In the genomic region with DNA sequence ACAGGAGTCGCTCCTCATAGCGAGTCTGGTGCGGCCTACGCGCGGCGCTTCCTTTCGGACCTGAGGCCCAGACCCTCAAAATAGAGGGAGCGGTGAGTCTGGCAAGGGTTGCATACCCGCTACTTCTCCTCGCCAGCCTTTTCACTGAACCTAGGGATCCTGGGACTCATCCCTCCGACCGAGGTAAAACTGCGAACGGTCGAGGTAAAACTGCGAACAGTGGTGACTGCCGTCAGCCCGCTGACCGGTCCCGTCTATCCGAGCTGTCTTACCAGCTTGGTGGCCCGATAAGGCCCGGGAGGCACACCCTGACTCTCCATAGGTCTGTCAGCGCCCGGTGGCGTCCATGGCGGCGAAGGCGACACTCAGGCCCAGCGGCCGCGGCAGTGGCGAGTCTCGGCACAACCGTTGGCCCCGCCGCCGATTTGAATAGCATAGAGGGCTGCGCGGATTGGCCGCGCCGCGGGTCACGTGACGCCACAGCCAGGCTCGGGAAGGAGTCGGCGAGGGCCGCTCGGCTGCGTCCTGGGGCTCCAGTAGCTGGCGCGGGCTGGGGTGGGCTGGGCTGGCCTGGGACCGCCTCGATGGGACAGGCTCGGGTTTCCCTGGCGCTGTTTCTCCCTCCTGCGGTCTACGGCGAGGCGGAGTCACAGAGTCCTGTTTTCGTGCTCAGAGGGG, we compare ENCODE assay signal across 8 cellular contexts. TPM values are rescaled to one million over a fixed set of nuclear protein-coding genes. Genes with fewer than 3 reads are reported as not detected.
DNase-seq lines count a peak whose midpoint lies in the region; ATAC-seq, FAIRE-seq and TF ChIP-seq lines count a peak whose summit lies in the region.

A gene with protein sequence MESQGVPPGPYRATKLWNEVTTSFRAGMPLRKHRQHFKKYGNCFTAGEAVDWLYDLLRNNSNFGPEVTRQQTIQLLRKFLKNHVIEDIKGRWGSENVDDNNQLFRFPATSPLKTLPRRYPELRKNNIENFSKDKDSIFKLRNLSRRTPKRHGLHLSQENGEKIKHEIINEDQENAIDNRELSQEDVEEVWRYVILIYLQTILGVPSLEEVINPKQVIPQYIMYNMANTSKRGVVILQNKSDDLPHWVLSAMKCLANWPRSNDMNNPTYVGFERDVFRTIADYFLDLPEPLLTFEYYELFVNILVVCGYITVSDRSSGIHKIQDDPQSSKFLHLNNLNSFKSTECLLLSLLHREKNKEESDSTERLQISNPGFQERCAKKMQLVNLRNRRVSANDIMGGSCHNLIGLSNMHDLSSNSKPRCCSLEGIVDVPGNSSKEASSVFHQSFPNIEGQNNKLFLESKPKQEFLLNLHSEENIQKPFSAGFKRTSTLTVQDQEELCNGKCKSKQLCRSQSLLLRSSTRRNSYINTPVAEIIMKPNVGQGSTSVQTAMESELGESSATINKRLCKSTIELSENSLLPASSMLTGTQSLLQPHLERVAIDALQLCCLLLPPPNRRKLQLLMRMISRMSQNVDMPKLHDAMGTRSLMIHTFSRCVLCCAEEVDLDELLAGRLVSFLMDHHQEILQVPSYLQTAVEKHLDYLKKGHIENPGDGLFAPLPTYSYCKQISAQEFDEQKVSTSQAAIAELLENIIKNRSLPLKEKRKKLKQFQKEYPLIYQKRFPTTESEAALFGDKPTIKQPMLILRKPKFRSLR (minus strand): TSS at position 403 of the 678 bp plus-strand sequence. CDS start 83 bp downstream, at position 320.

- H3K9me3 ChIP-seq in AG04450 (ENCODE audit: control insufficient read depth, insufficient read depth, low read length): no peaks in the 10 kb centered on the region; the same call in 1 of the 2 replicates
- no peaks in the 10 kb centered on the region for H3K9me3 ChIP-seq in keratinocyte (ENCODE audit: control insufficient read depth, low read depth, low read length)

- H3K36me3 ChIP-seq in keratinocyte (ENCODE audit: control insufficient read depth in 2 of 2, extremely low read depth in 1 of 2, insufficient read depth in 2 of 2, low read length in 2 of 2): peaks cover 0 to 10% of the 10 kb centered on the region in 2 experiments

- TF ChIP-seq CTCF in AG04450 (IDR thresholded peaks at IDR 0.05; ENCODE audit: low read depth, low read length) (no peak), WTC11 (IDR thresholded peaks at IDR 0.05) (no peak), keratinocyte (optimal IDR thresholded peaks at IDR 0.05 in 1 of 3, IDR thresholded peaks at IDR 0.05 in 1 of 3, conservative IDR thresholded peaks at IDR 0.05 in 1 of 3; ENCODE audit: extremely low read depth in 1 of 3, insufficient read depth in 2 of 3, low read length in 3 of 3) (no peak)

- peak within 1 kb of the TSS; percentile 32 for H3K27ac ChIP-seq in AG04450 (ENCODE audit: low read depth, low read length)
- peak within 1 kb of the TSS; percentile 91 for H3K27ac ChIP-seq in keratinocyte (ENCODE audit: control insufficient read depth, insufficient read depth, low read length)

- peaks cover 12% of the 10 kb centered on the region for H3K4me1 ChIP-seq in keratinocyte (ENCODE audit: control insufficient read depth, extremely low read depth, insufficient read depth, low read length)

- H3K4me3 Mint-ChIP-seq in WTC11: peak within 1 kb of the TSS; percentile 96
- H3K4me3 Mint-ChIP-seq in central memory CD8-positive, alpha-beta T cell: peak within 1 kb of the TSS; percentile 82

- peak; percentile 26 for FAIRE-seq in keratinocyte (lab: Jason Lieb, UNC)

- peak within 1 kb of the TSS; percentile 99 for H2AFZ ChIP-seq in keratinocyte (ENCODE audit: control insufficient read depth, low read length)

- peaks cover 2% of the 10 kb centered on the region for H3K9me1 ChIP-seq in keratinocyte (ENCODE audit: control insufficient read depth, extremely low read depth, insufficient read depth, low read length)

- H3K9ac ChIP-seq in keratinocyte (ENCODE audit: control insufficient read depth, extremely low read depth, insufficient read depth, low read length): peak within 1 kb of the TSS; percentile 95

- CTCF ChIA-PET in AG04450 (lab: Charles Lee): interaction anchor here (0.6 to 1.8 kb wide), 5 partner anchors 9 to 644 kb away, joined by 3 to 5 read pairs (median 4); no protein-coding TSS in a partner anchor
- CTCF ChIA-PET in WTC11 (lab: Charles Lee): interaction anchor here (0.7 to 1.7 kb wide), 5 partner anchors 9 to 1241 kb away, joined by 3 to 5 read pairs (median 3); partner anchors contain the start of gene RPE65

- POLR2A ChIA-PET in AG04450 (lab: Yijun Ruan, JAX) (interaction anchor here (0.6 kb wide), 1 partner anchor 44 kb away, joined by 4 read pairs; no protein-coding TSS in a partner anchor), WTC11 (lab: Charles Lee) (interaction anchor here (0.6 to 1.0 kb wide), 3 partner anchors 24 to 1061 kb away, joined by 3 read pairs; no protein-coding TSS in a partner anchor)

- H3K27me3 Mint-ChIP-seq in WTC11 (ENCODE audit: low read depth): no peaks in the 10 kb centered on the region
- no peaks in the 10 kb centered on the region for H3K27me3 Mint-ChIP-seq in central memory CD8-positive, alpha-beta T cell

- H3K36me3 Mint-ChIP-seq in WTC11: peaks cover 20% of the 10 kb centered on the region
- peaks cover 4% of the 10 kb centered on the region for H3K36me3 Mint-ChIP-seq in central memory CD8-positive, alpha-beta T cell (ENCODE audit: insufficient read depth)

- peaks cover 32% of the 10 kb centered on the region for H3K4me1 Mint-ChIP-seq in WTC11
- peaks cover 51% of the 10 kb centered on the region for H3K4me1 Mint-ChIP-seq in central memory CD8-positive, alpha-beta T cell

- peaks cover 14% of the 10 kb centered on the region for H3K9me3 Mint-ChIP-seq in WTC11
- H3K9me3 Mint-ChIP-seq in central memory CD8-positive, alpha-beta T cell: no peaks in the 10 kb centered on the region

- no peaks in the 10 kb centered on the region for H4K20me1 ChIP-seq in keratinocyte (ENCODE audit: control insufficient read depth, extremely low read depth, insufficient read depth, low read length)

- H3K27ac Mint-ChIP-seq in WTC11: peak within 1 kb of the TSS; percentile 86
- peak within 1 kb of the TSS; percentile 14 for H3K27ac Mint-ChIP-seq in central memory CD8-positive, alpha-beta T cell (ENCODE audit: low read depth)

- peaks cover 25% of the 10 kb centered on the region for H3K79me2 ChIP-seq in keratinocyte (ENCODE audit: control insufficient read depth, insufficient read depth, low read length)

- peak within 1 kb of the TSS; percentile 87 for H3K4me2 ChIP-seq in keratinocyte (ENCODE audit: control insufficient read depth, extremely low read depth, insufficient read depth, low read depth, low read length)

- DNase-seq in AG04450 (ENCODE audit: low read depth, low spot score): peak; percentile 74
- DNase-seq in NCI-H2196 treated with DMSO at 0.1 percent for 48 hours (lab: John Stamatoyannopoulos, UW; ENCODE audit: unreplicated experiment): peak; percentile 86
- DNase-seq in WTC11 (ENCODE audit: low spot score): peak; percentile 98
- peak; percentile 50 to 52 for DNase-seq in central memory CD8-positive, alpha-beta T cell (ENCODE audit: low spot score in 2 of 2)
- DNase-seq in keratinocyte (ENCODE audit: low read depth, low spot score): peak; percentile 21
- DNase-seq in stimulated activated CD4-positive, alpha-beta T cell treated with anti-CD3 and anti-CD28 coated beads, Interleukin-15, amount 100 ng/mL, for 1 hour (ENCODE audit: low read depth in 1 of 2, low spot score in 1 of 2): peak; percentile 28 to 54

- dilution Hi-C loops in keratinocyte (cut with MboI; ENCODE audit: extremely low pct_ligation_motif_present, low sequenced_read_pairs): no loop called here

- H3K27me3 ChIP-seq in AG04450 (ENCODE audit: control insufficient read depth, insufficient read depth, low read length) (no peaks in the 10 kb centered on the region), keratinocyte (ENCODE audit: control insufficient read depth, extremely low read depth, insufficient read depth, low read length) (no peaks in the 10 kb centered on the region)

- peak; percentile 93 for ATAC-seq in GM18873 (IDR thresholded peaks at IDR 0.05; ENCODE audit: low FRiP score, unreplicated experiment)
- ATAC-seq in HG03135 (IDR thresholded peaks at IDR 0.05; ENCODE audit: unreplicated experiment): peak; percentile 97
- peak; percentile 99 for ATAC-seq in WTC11
- ATAC-seq in central memory CD8-positive, alpha-beta T cell (replicated peaks; ENCODE audit: extremely low read depth, poor library complexity, severe bottlenecking): peak; percentile 83

- H3K4me3 ChIP-seq in AG04450 (ENCODE audit: low read depth, low read length) (peak within 1 kb of the TSS; percentile 94), keratinocyte (ENCODE audit: control insufficient read depth in 2 of 3, extremely low read depth in 1 of 3, insufficient read depth in 2 of 3, low read depth in 1 of 3, low read length in 3 of 3) (peak within 1 kb of the TSS; percentile 80 to 94 (median 90))

TF ChIP-seq in WTC11, 78 proteins besides CTCF, POLR2A, EP300 and RAD21 (continues in another document):
- TF ChIP-seq ZNF671 (CRISPR knock-in tag; IDR thresholded peaks at IDR 0.05): no peak
- no peak for TF ChIP-seq NFATC4 (CRISPR knock-in tag; IDR thresholded peaks at IDR 0.05)

RNA-seq across cellular contexts. Expression of the gene that starts here (rescaled TPM):
- polyA plus RNA-seq in AG04450 (2011; rRNA removed) (4.9 and 9.8 TPM in 2 replicates), keratinocyte (1.2 to 11.2 TPM (median 5.7 TPM) in 3 replicates)
- 1.9 and 7.0 TPM in 2 replicates for polyA minus RNA-seq in AG04450 (2011; rRNA and poly(A)+ RNA removed)
- 39.8 to 46.0 TPM (median 44.5 TPM) in 3 replicates for total RNA-seq in WTC11 (2021)
- not detected for polyA plus RNA-seq in keratinocyte (2011; ENCODE audit: low read depth)
- polyA plus RNA-seq in keratinocyte (2011; cell fraction: cytosol; rRNA removed): 1.8 and 2.8 TPM in 2 replicates
- 0.87 and 1.6 TPM in 2 replicates for polyA plus RNA-seq in keratinocyte (2011; cell fraction: nucleus; rRNA removed)
- polyA plus RNA-seq in keratinocyte (2012; ENCODE audit: low replicate concordance): 0.11 and 5.6 TPM in 2 replicates
- polyA minus RNA-seq in keratinocyte: 0.23 to 8.2 TPM (median 0.63 TPM) in 3 replicates
- polyA minus RNA-seq in keratinocyte (2011; cell fraction: cytosol; rRNA and poly(A)+ RNA removed): 2.1 TPM
- polyA minus RNA-seq in keratinocyte (2011; cell fraction: nucleus; rRNA and poly(A)+ RNA removed): 0.84 and 1.2 TPM in 2 replicates

Comparison
In these comparisons a context has a peak if more than half of its experiments do, and no peak if none do; other contexts are left out.
1. Peak in every context shown above with its lines: DNase-seq, ATAC-seq, H3K4me3 ChIP-seq and H3K27ac ChIP-seq.
2. DNase-seq: peak in every context shown above with its lines; median percentile 98 in WTC11; 86 in NCI-H2196 treated with DMSO at 0.1 percent for 48 hours; 74 in AG04450; 51 in central memory CD8-positive, alpha-beta T cell; 41 in stimulated activated CD4-positive, alpha-beta T cell treated with anti-CD3 and anti-CD28 coated beads, Interleukin-15, amount 100 ng/mL, for 1 hour; 21 in keratinocyte.